7 cellular contexts compared by ENCODE assay signal in genomic region chr11:64227405-64227956, GRCh38. TPM values are rescaled to one million over a fixed set of nuclear protein-coding genes. Genes with fewer than 3 reads are reported as not detected.
DNase-seq lines count a peak whose midpoint lies in the region; ATAC-seq and TF ChIP-seq lines count a peak whose summit lies in the region.

No MANE protein-coding gene starts in this region.

- H3K4me1 ChIP-seq in gastroesophageal sphincter: peaks cover 0 to 75% (median 34%) of the 10 kb centered on the region in 3 donors

- no peaks in the 10 kb centered on the region for H3K27me3 ChIP-seq in gastroesophageal sphincter

- H3K4me3 Mint-ChIP-seq in activated B cell treated with CpG ODN at 0.5 μM for 24 hours: peak overlapping the region; percentile 87
- peak overlapping the region; percentile 91 for H3K4me3 Mint-ChIP-seq in stimulated activated memory B cell treated with anti-CD40 and anti-IgM and Interleukin-4, amounts not matched to agents 10 μg/mL and 1 μg/mL and 100 μg/mL, for 72 hours

- no peaks in the 10 kb centered on the region for H3K9me3 ChIP-seq in gastroesophageal sphincter

- H3K36me3 ChIP-seq in gastroesophageal sphincter: peaks cover 0 to 10% of the 10 kb centered on the region in 2 donors

- no peak for TF ChIP-seq POLR2A in gastroesophageal sphincter (IDR thresholded peaks at IDR 0.05)

- DNase-seq in HFF-Myc (ENCODE audit: extremely low read depth, low read depth) (no peak), activated B cell treated with CpG ODN at 0.5 μM for 24 hours (no peak), NCI-H774 (lab: John Stamatoyannopoulos, UW) (no peak), AG08396 (ENCODE audit: low spot score) (no peak)

- peak overlapping the region; percentile 83 to 94 (median 88) for H3K27ac ChIP-seq in gastroesophageal sphincter

- CTCF ChIA-PET in activated B cell treated with CpG ODN at 0.5 μM for 24 hours (lab: Charles Lee): interaction anchor here (0.5 to 5.0 kb wide), 3 partner anchors 10 to 57 kb away, joined by 3 to 34 read pairs (median 4); partner anchors contain the start of genes BAD and FERMT3

- peaks cover 54% of the 10 kb centered on the region for H3K4me1 Mint-ChIP-seq in activated B cell treated with CpG ODN at 0.5 μM for 24 hours
- peaks cover 57% of the 10 kb centered on the region for H3K4me1 Mint-ChIP-seq in stimulated activated memory B cell treated with anti-CD40 and anti-IgM and Interleukin-4, amounts not matched to agents 10 μg/mL and 1 μg/mL and 100 μg/mL, for 72 hours

- POLR2A ChIA-PET in activated B cell treated with CpG ODN at 0.5 μM for 24 hours (lab: Charles Lee): interaction anchor here (0.6 to 12.7 kb wide), 13 partner anchors 9 to 283 kb away, joined by 3 to 191 read pairs (median 19); partner anchors contain the start of genes FERMT3, FKBP2, PPP1R14B and STIP1

- no peak for ATAC-seq in activated B cell treated with CpG ODN at 0.5 μM for 24 hours (ENCODE audit: low read depth)
- no peak for ATAC-seq in gastroesophageal sphincter
- ATAC-seq in stimulated activated memory B cell treated with anti-CD40 and anti-IgM and Interleukin-4, amounts not matched to agents 10 μg/mL and 1 μg/mL and 100 μg/mL, for 72 hours: no peak
- ATAC-seq in GM18870 (IDR thresholded peaks at IDR 0.05; ENCODE audit: unreplicated experiment): no peak

- no peak for TF ChIP-seq CTCF in HFF-Myc (IDR thresholded peaks at IDR 0.05; ENCODE audit: low read depth, low read length, missing control alignments)
- TF ChIP-seq CTCF in activated B cell treated with CpG ODN at 0.5 μM for 24 hours (IDR thresholded peaks at IDR 0.05): no peak
- no peak for TF ChIP-seq CTCF in gastroesophageal sphincter (IDR thresholded peaks at IDR 0.05)

- TF ChIP-seq EP300 in gastroesophageal sphincter (IDR thresholded peaks at IDR 0.05): no peak

- H3K9me3 Mint-ChIP-seq in activated B cell treated with CpG ODN at 0.5 μM for 24 hours: no peaks in the 10 kb centered on the region
- H3K9me3 Mint-ChIP-seq in stimulated activated memory B cell treated with anti-CD40 and anti-IgM and Interleukin-4, amounts not matched to agents 10 μg/mL and 1 μg/mL and 100 μg/mL, for 72 hours: no peaks in the 10 kb centered on the region

- H3K27ac Mint-ChIP-seq in activated B cell treated with CpG ODN at 0.5 μM for 24 hours: peak overlapping the region; percentile 81
- H3K27ac Mint-ChIP-seq in stimulated activated memory B cell treated with anti-CD40 and anti-IgM and Interleukin-4, amounts not matched to agents 10 μg/mL and 1 μg/mL and 100 μg/mL, for 72 hours: peak overlapping the region; percentile 91

- 57% methylated on average over 3 of the region's 3 CpGs; no CpG with 5 or more reads in 1 of the 2 donors for WGBS in gastroesophageal sphincter (ENCODE audit: low coverage in 1 of 2), 2 donors

- peaks cover 10% of the 10 kb centered on the region for H3K36me3 Mint-ChIP-seq in activated B cell treated with CpG ODN at 0.5 μM for 24 hours (ENCODE audit: low read depth)
- H3K36me3 Mint-ChIP-seq in stimulated activated memory B cell treated with anti-CD40 and anti-IgM and Interleukin-4, amounts not matched to agents 10 μg/mL and 1 μg/mL and 100 μg/mL, for 72 hours: peaks cover 5% of the 10 kb centered on the region

- H3K27me3 Mint-ChIP-seq in activated B cell treated with CpG ODN at 0.5 μM for 24 hours: no peaks in the 10 kb centered on the region
- no peaks in the 10 kb centered on the region for H3K27me3 Mint-ChIP-seq in stimulated activated memory B cell treated with anti-CD40 and anti-IgM and Interleukin-4, amounts not matched to agents 10 μg/mL and 1 μg/mL and 100 μg/mL, for 72 hours

- H3K4me3 ChIP-seq in HFF-Myc (replicated peaks; ENCODE audit: low read depth, low read length) (peak overlapping the region; percentile 84), gastroesophageal sphincter (peak overlapping the region in 1 of 2 donors; percentile 88)

- intact Hi-C loops in activated B cell treated with CpG ODN at 0.5 μM for 24 hours (cut with micrococcal nuclease): loop anchor here (2.0 kb wide), 1 partner anchor 41 kb away; the partner anchor contains the start of gene STIP1

RNA-seq across cellular contexts. Expression of gene NUDT22, which starts 1.4 kb away (rescaled TPM):
- total RNA-seq in activated B cell treated with CpG ODN at 0.5 μM for 24 hours (81.0 and 95.3 TPM in 2 replicates), gastroesophageal sphincter (10 to 100 TPM; 36.8 to 53.7 (median 45.8) TPM)

RNA-seq across cellular contexts. Expression of gene TRPT1, which starts 1.5 kb away (rescaled TPM):
- total RNA-seq in activated B cell treated with CpG ODN at 0.5 μM for 24 hours: 50.6 and 51.3 TPM in 2 replicates
- total RNA-seq in gastroesophageal sphincter: 10 to 100 TPM; 41.4 to 59.9 (median 50.3) TPM

RNA-seq across cellular contexts. Expression of gene DNAJC4, which starts 2.9 kb away (rescaled TPM):
- 47.5 and 53.3 TPM in 2 replicates for total RNA-seq in activated B cell treated with CpG ODN at 0.5 μM for 24 hours
- 10 to 100 TPM in 3 of 4 donors, 1 to 10 TPM in 1; 7.1 to 33.5 (median 28.9) TPM for total RNA-seq in gastroesophageal sphincter

RNA-seq across cellular contexts. Expression of gene VEGFB, which starts 6.9 kb away (rescaled TPM):
- total RNA-seq in activated B cell treated with CpG ODN at 0.5 μM for 24 hours: 86.7 and 97.4 TPM in 2 replicates
- 100 to 1,000 TPM in 2 of 4 donors, 10 to 100 TPM in 2; 49.9 to 152 (median 88.6) TPM for total RNA-seq in gastroesophageal sphincter

RNA-seq across cellular contexts. Expression of gene FKBP2, which starts 13.4 kb away (rescaled TPM):
- total RNA-seq in activated B cell treated with CpG ODN at 0.5 μM for 24 hours (31.4 and 39.4 TPM in 2 replicates), gastroesophageal sphincter (10 to 100 TPM; 45.5 to 78.3 (median 58.4) TPM)
